ENCODE assay signal across 24 cellular contexts in the genomic region with DNA sequence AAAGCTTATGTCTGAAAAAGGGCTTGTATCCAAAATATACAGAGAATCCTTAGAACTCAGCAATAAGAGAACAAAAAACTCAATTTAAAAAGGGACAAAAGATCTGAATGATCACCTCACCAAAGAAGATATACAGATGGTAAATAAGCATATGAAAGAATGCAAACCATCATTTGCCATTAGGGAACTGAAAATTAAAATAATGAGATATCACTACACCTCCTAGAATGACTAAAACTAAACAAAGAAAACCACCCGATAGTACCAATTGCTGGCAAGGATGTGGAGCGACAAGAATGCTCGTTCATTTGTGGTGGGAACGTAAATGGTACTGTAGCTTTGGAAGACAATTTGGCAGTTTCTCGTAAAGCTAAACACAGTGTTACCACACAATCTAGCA.
"Had no signal": no experiment of that assay in that cellular context is flagged by ENCODE, and none has a peak within 500 bp of the region (broad histone marks: within the 10 kb centered on the region; RNA-seq: fewer than 3 reads in every experiment).

No MANE protein-coding gene starts in this region.

- H3K9me3 ChIP-seq: left ventricle myocardium inferior, pancreas, prostate gland, suprapubic skin, thoracic aorta, tibial artery, upper lobe of right lung had no signal

- H3K36me3 ChIP-seq: left ventricle myocardium inferior, pancreas, prostate gland, suprapubic skin, thoracic aorta, tibial artery, upper lobe of right lung had no signal

- H3K4me1 ChIP-seq: left ventricle myocardium inferior, pancreas, prostate gland, suprapubic skin, tibial artery, upper lobe of right lung had no signal

- H3K4me3 ChIP-seq: hepatocyte, left ventricle myocardium inferior, lung, pancreas, prostate gland, skin epidermis, suprapubic skin, thoracic aorta, tibial artery, upper lobe of right lung had no signal

- DNase-seq: islet precursor cell; left ventricle myocardium inferior; mesendoderm; naive B cell; nucleus accumbens; pancreas; posterior cingulate gyrus; retina; right cardiac atrium; stimulated activated CD4-positive, alpha-beta T cell treated with anti-CD3 and anti-CD28 coated beads, Interleukin-12 subunit alpha, Interleukin-12 subunit beta, amount 100 ng/mL, for 4 hours; stimulated activated CD4-positive, alpha-beta T cell treated with anti-CD3 and anti-CD28 coated beads, Interleukin-15, amount 100 ng/mL, for 24 hours; stimulated activated CD4-positive, alpha-beta T cell treated with anti-CD3 and anti-CD28 coated beads, Interleukin-4, amount 100 ng/mL, for 24 hours; stimulated activated naive CD4-positive, alpha-beta T cell; tibial artery; trophoblast cell; upper lobe of right lung had no signal

- FAIRE-seq: pancreas, urothelium cell line had no signal

- ATAC-seq: pancreas, right cardiac atrium, sciatic nerve, upper lobe of right lung had no signal

- H3K27me3 ChIP-seq: hepatocyte, pancreas, upper lobe of right lung had no signal

- H3K4me2 ChIP-seq: hepatocyte had no signal

- H3K79me2 ChIP-seq: hepatocyte had no signal

- H3K27ac ChIP-seq: hepatocyte, left ventricle myocardium inferior, pancreas, prostate gland, skin epidermis, suprapubic skin, thoracic aorta, tibial artery, upper lobe of right lung had no signal

- H2AFZ ChIP-seq: hepatocyte had no signal
